15 cellular contexts compared by ENCODE assay signal in genomic region chr7:32661501-32661900, GRCh38.
DNase-seq lines count a peak whose midpoint lies in the region; ATAC-seq and TF ChIP-seq lines count a peak whose summit lies in the region.
"Had no signal": no experiment of that assay in that cellular context is flagged by ENCODE, and none has a peak within 500 bp of the region (broad histone marks: within the 10 kb centered on the region; RNA-seq: fewer than 3 reads in every experiment).

No MANE protein-coding gene starts in this region.

- TF ChIP-seq CTCF in osteoblast (IDR thresholded peaks at IDR 0.05; ENCODE audit: extremely low read depth, low read depth, low read length) (no peak), upper lobe of right lung (IDR thresholded peaks at IDR 0.05) (no peak)

- H3K27me3 Mint-ChIP-seq in CD8-positive, alpha-beta memory T cell, result peaks cover 13 to 25% of the 10 kb centered on the region in 2 donors

- H2BK12ac ChIP-seq in mesenchymal stem cell (ENCODE audit: low read length in 2 of 2), result no peak overlapping the region

- no CpG with 5 or more reads among the region's 3 CpGs for WGBS in mesenchymal stem cell

- H3K79me1 ChIP-seq in mesenchymal stem cell (replicated peaks; ENCODE audit: low read length, poor library complexity, severe bottlenecking), result peaks cover 10% of the 10 kb centered on the region

- H3K27ac ChIP-seq in CD8-positive, alpha-beta memory T cell (ENCODE audit: low read depth, low read length), result peak overlapping the region; percentile 53
- H3K27ac ChIP-seq in mesenchymal stem cell (ENCODE audit: low read length, poor library complexity, severe bottlenecking), result no peak overlapping the region
- no peak overlapping the region for H3K27ac ChIP-seq in osteoblast (ENCODE audit: low read depth, low read length)
- no peak overlapping the region for H3K27ac ChIP-seq in upper lobe of right lung

- H3K4me3 ChIP-seq in CD8-positive, alpha-beta memory T cell (ENCODE audit: low read length), result no peak overlapping the region
- H3K4me3 ChIP-seq in mesenchymal stem cell (ENCODE audit: insufficient read depth in 1 of 2, low read depth in 1 of 2, low read length in 2 of 2) (no peak overlapping the region), osteoblast (ENCODE audit: insufficient read depth, low read length) (no peak overlapping the region), upper lobe of right lung (no peak overlapping the region)
- H3K4me3 ChIP-seq: HAP-1 had no signal

- no peak overlapping the region for H2BK120ac ChIP-seq in mesenchymal stem cell (ENCODE audit: low read depth, low read length)

- H4K91ac ChIP-seq in mesenchymal stem cell (ENCODE audit: low read length), result no peak overlapping the region

- no peak overlapping the region for H3K9ac ChIP-seq in mesenchymal stem cell (ENCODE audit: low read length)

- H3K23ac ChIP-seq in mesenchymal stem cell (ENCODE audit: low read length in 2 of 2), result no peak overlapping the region

- no peak overlapping the region for H3K4me2 ChIP-seq in mesenchymal stem cell (ENCODE audit: low read length, poor library complexity, severe bottlenecking)
- no peak overlapping the region for H3K4me2 ChIP-seq in osteoblast (ENCODE audit: insufficient read depth, low read length)

- H3K36me3 ChIP-seq in CD8-positive, alpha-beta memory T cell (ENCODE audit: insufficient read depth, low read length), result no peaks in the 10 kb centered on the region
- H3K36me3 ChIP-seq in mesenchymal stem cell (ENCODE audit: control insufficient read depth in 1 of 2, insufficient read depth in 2 of 2, low read depth in 1 of 2, low read length in 2 of 2), result no peaks in the 10 kb centered on the region
- H3K36me3 ChIP-seq in osteoblast (ENCODE audit: insufficient read depth, low read length), result no peaks in the 10 kb centered on the region
- H3K36me3 ChIP-seq in upper lobe of right lung, result no peaks in the 10 kb centered on the region
- H3K36me3 ChIP-seq: HAP-1 had no signal

- no peaks in the 10 kb centered on the region for H3K79me2 ChIP-seq in osteoblast (ENCODE audit: insufficient read depth, low read length)

- H3K36me3 Mint-ChIP-seq in CD8-positive, alpha-beta memory T cell, result peaks cover 0 to 4% (median 0%) of the 10 kb centered on the region in 3 donors
- H3K36me3 Mint-ChIP-seq: CD4-positive, alpha-beta memory T cell had no signal

- H4K20me1 ChIP-seq in osteoblast (ENCODE audit: insufficient read depth, low read length), result no peaks in the 10 kb centered on the region

- H3K4ac ChIP-seq in mesenchymal stem cell (ENCODE audit: low read depth in 1 of 2, low read length in 2 of 2), result no peak overlapping the region

- H3K18ac ChIP-seq in mesenchymal stem cell (ENCODE audit: low read depth in 1 of 2, low read length in 2 of 2), result no peak overlapping the region

- H2BK5ac ChIP-seq in mesenchymal stem cell (ENCODE audit: low read depth, low read length, poor library complexity, severe bottlenecking), result no peak overlapping the region

- DNase-seq in CD8-positive, alpha-beta memory T cell, result no peak
- DNase-seq in mesenchymal stem cell (no peak), osteoblast (ENCODE audit: insufficient read length, low spot score, missing footprints) (peak; percentile 42), upper lobe of right lung (no peak)
- DNase-seq: 8988T; C1 segment of cervical spinal cord; Caco-2; CD4-positive, alpha-beta memory T cell; DMS153; DND-41; GOT3; HFFc6 had no signal

- ATAC-seq in upper lobe of right lung (no peak), HG02610 (IDR thresholded peaks at IDR 0.05; ENCODE audit: unreplicated experiment) (no peak), HG02973 (IDR thresholded peaks at IDR 0.05; ENCODE audit: unreplicated experiment) (no peak)

- no peaks in the 10 kb centered on the region for H3K9me3 Mint-ChIP-seq in CD8-positive, alpha-beta memory T cell
- H3K9me3 Mint-ChIP-seq: CD4-positive, alpha-beta memory T cell; HFFc6 had no signal

- H3K4me1 ChIP-seq in CD8-positive, alpha-beta memory T cell (ENCODE audit: insufficient read depth, low read length), result no peaks in the 10 kb centered on the region
- H3K4me1 ChIP-seq in mesenchymal stem cell (ENCODE audit: control insufficient read depth, insufficient read depth, low read depth, low read length), result peaks cover 8% of the 10 kb centered on the region
- H3K4me1 ChIP-seq in osteoblast (ENCODE audit: insufficient read depth, low read length), result no peaks in the 10 kb centered on the region
- no peaks in the 10 kb centered on the region for H3K4me1 ChIP-seq in upper lobe of right lung
- H3K4me1 ChIP-seq: Caco-2, HAP-1 had no signal

- H3K14ac ChIP-seq in mesenchymal stem cell (ENCODE audit: low read length in 2 of 2), result no peak overlapping the region

- H3K4me1 Mint-ChIP-seq in CD8-positive, alpha-beta memory T cell, result no peaks in the 10 kb centered on the region
- H3K4me1 Mint-ChIP-seq: CD4-positive, alpha-beta memory T cell had no signal

- peak overlapping the region; percentile 74 for H2AK5ac ChIP-seq in mesenchymal stem cell (ENCODE audit: low read length, severe bottlenecking)

- no peaks in the 10 kb centered on the region for H3K9me3 ChIP-seq in CD8-positive, alpha-beta memory T cell (ENCODE audit: low read length)
- H3K9me3 ChIP-seq in mesenchymal stem cell (ENCODE audit: control insufficient read depth, low read length), result no peaks in the 10 kb centered on the region
- H3K9me3 ChIP-seq in osteoblast (ENCODE audit: low read depth, low read length), result no peaks in the 10 kb centered on the region
- no peaks in the 10 kb centered on the region for H3K9me3 ChIP-seq in upper lobe of right lung
- H3K9me3 ChIP-seq: Caco-2, HAP-1 had no signal

- no peak overlapping the region for H3K27ac Mint-ChIP-seq in CD8-positive, alpha-beta memory T cell
- H3K27ac Mint-ChIP-seq: CD4-positive, alpha-beta memory T cell; HFFc6 had no signal

- no peak overlapping the region for H4K8ac ChIP-seq in mesenchymal stem cell (ENCODE audit: low read length)

- no peaks in the 10 kb centered on the region for H3K27me3 ChIP-seq in CD8-positive, alpha-beta memory T cell (ENCODE audit: insufficient read depth, low read length, poor library complexity, severe bottlenecking)
- H3K27me3 ChIP-seq in mesenchymal stem cell (ENCODE audit: control insufficient read depth in 1 of 2, insufficient read depth in 1 of 2, low read length in 2 of 2) (no peaks in the 10 kb centered on the region), osteoblast (ENCODE audit: insufficient read depth, low read length) (no peaks in the 10 kb centered on the region), upper lobe of right lung (no peaks in the 10 kb centered on the region)

- intact Hi-C loops in upper lobe of right lung (cut with DNase I), result no loop called here

- no peak overlapping the region for H3K4me3 Mint-ChIP-seq in CD8-positive, alpha-beta memory T cell
- H3K4me3 Mint-ChIP-seq: HFFc6 had no signal

- POLR2A ChIA-PET in CD8-positive, alpha-beta memory T cell (lab: Charles Lee), result no interaction called here

- CTCF ChIA-PET in CD8-positive, alpha-beta memory T cell (lab: Charles Lee), result no interaction called here

- no peak overlapping the region for H2BK15ac ChIP-seq in mesenchymal stem cell (ENCODE audit: low read depth, poor library complexity, severe bottlenecking)

- H2AFZ ChIP-seq in mesenchymal stem cell (ENCODE audit: low read depth, low read length) (no peak overlapping the region), osteoblast (ENCODE audit: low read length) (no peak overlapping the region)
